ENCODE assay signal across 8 cellular contexts in genomic region chr9:130173462-130173876, GRCh38. TPM values are rescaled to one million over a fixed set of nuclear protein-coding genes. Genes with fewer than 3 reads are reported as not detected.
DNase-seq lines count a peak whose midpoint lies in the region; ATAC-seq and TF ChIP-seq lines count a peak whose summit lies in the region.

No MANE protein-coding gene starts in this region.

- H3K27me3 Mint-ChIP-seq in activated B cell treated with CpG ODN at 0.5 μM for 24 hours: peaks cover 34% of the 10 kb centered on the region
- H3K27me3 Mint-ChIP-seq in glutamatergic neuron (ENCODE audit: unreplicated experiment): peaks cover 17% of the 10 kb centered on the region

- CTCF ChIA-PET in activated B cell treated with CpG ODN at 0.5 μM for 24 hours (lab: Charles Lee): no interaction called here

- H3K36me3 Mint-ChIP-seq in activated B cell treated with CpG ODN at 0.5 μM for 24 hours (ENCODE audit: low read depth): no peaks in the 10 kb centered on the region
- H3K36me3 Mint-ChIP-seq in glutamatergic neuron (ENCODE audit: unreplicated experiment): no peaks in the 10 kb centered on the region

- H3K27ac Mint-ChIP-seq in activated B cell treated with CpG ODN at 0.5 μM for 24 hours (no peak overlapping the region), glutamatergic neuron (ENCODE audit: unreplicated experiment) (peak overlapping the region; percentile 96)

- no peaks in the 10 kb centered on the region for H3K9me3 ChIP-seq in gastrocnemius medialis

- ATAC-seq in activated B cell treated with CpG ODN at 0.5 μM for 24 hours (ENCODE audit: low read depth) (no peak), gastrocnemius medialis (no peak), GM19324 (IDR thresholded peaks at IDR 0.05; ENCODE audit: low FRiP score, unreplicated experiment) (no peak), GM18870 (IDR thresholded peaks at IDR 0.05; ENCODE audit: unreplicated experiment) (no peak)

- H3K9me3 Mint-ChIP-seq in activated B cell treated with CpG ODN at 0.5 μM for 24 hours: no peaks in the 10 kb centered on the region
- H3K9me3 Mint-ChIP-seq in glutamatergic neuron (ENCODE audit: unreplicated experiment): peaks cover 11% of the 10 kb centered on the region

- no peaks in the 10 kb centered on the region for H3K36me3 ChIP-seq in gastrocnemius medialis

- no peak overlapping the region for H3K27ac ChIP-seq in gastrocnemius medialis

- peak overlapping the region in 3 of 4 donors; percentile 36 to 63 (median 41) for H3K4me3 ChIP-seq in gastrocnemius medialis

- TF ChIP-seq CTCF in activated B cell treated with CpG ODN at 0.5 μM for 24 hours (IDR thresholded peaks at IDR 0.05): no peak
- TF ChIP-seq CTCF in glutamatergic neuron (IDR thresholded peaks at IDR 0.05; ENCODE audit: partially characterized antibody, unreplicated experiment): no peak
- TF ChIP-seq CTCF in gastrocnemius medialis (IDR thresholded peaks at IDR 0.05 in 4 of 5, conservative IDR thresholded peaks at IDR 0.05 in 1 of 5): no peak

- peaks cover 4% of the 10 kb centered on the region for H3K4me1 Mint-ChIP-seq in activated B cell treated with CpG ODN at 0.5 μM for 24 hours
- H3K4me1 Mint-ChIP-seq in glutamatergic neuron (ENCODE audit: low read depth, unreplicated experiment): peaks cover 24% of the 10 kb centered on the region

- peaks cover 0 to 8% (median 5%) of the 10 kb centered on the region in 3 donors for H3K27me3 ChIP-seq in gastrocnemius medialis

- peak overlapping the region; percentile 66 for H3K4me3 Mint-ChIP-seq in activated B cell treated with CpG ODN at 0.5 μM for 24 hours
- peak overlapping the region; percentile 93 for H3K4me3 Mint-ChIP-seq in glutamatergic neuron (ENCODE audit: unreplicated experiment)

- DNase-seq in GM03348 (ENCODE audit: low spot score) (peak; percentile 77), activated B cell treated with CpG ODN at 0.5 μM for 24 hours (no peak), glutamatergic neuron (no peak), gastrocnemius medialis (no peak), NCI-H146 (lab: John Stamatoyannopoulos, UW) (no peak), hepatic stellate cell (ENCODE audit: low spot score) (no peak)

- peaks cover 0 to 12% of the 10 kb centered on the region in 2 donors for H3K4me1 ChIP-seq in gastrocnemius medialis

- TF ChIP-seq POLR2A in gastrocnemius medialis (IDR thresholded peaks at IDR 0.05): no peak

- POLR2A ChIA-PET in activated B cell treated with CpG ODN at 0.5 μM for 24 hours (lab: Charles Lee): no interaction called here

- intact Hi-C loops in activated B cell treated with CpG ODN at 0.5 μM for 24 hours (cut with micrococcal nuclease) (loop anchor here (2.0 kb wide), 1 partner anchor 67 kb away; no protein-coding TSS in a partner anchor), gastrocnemius medialis (cut with DNase I; ENCODE audit: low total_unique reads) (loop anchor here (5.0 kb wide), 1 partner anchor 66 kb away; no protein-coding TSS in a partner anchor)

- in situ Hi-C loops in gastrocnemius medialis (cut with MboI; ENCODE audit: low sequenced_read_pairs in 4 of 4): no loop called here

RNA-seq across cellular contexts. Expression of gene NCS1, which starts 1.3 kb away (rescaled TPM):
- total RNA-seq in activated B cell treated with CpG ODN at 0.5 μM for 24 hours (0.24 and 0.59 TPM in 2 replicates), glutamatergic neuron (ENCODE audit: unreplicated experiment) (312 TPM), gastrocnemius medialis (1 to 10 TPM; 2.1 to 4.6 (median 2.5) TPM)

Comparison
In these comparisons a context has a peak if more than half of its experiments do, and no peak if none do; other contexts are left out.
1. RNA of gene NCS1, which starts 1.3 kb away (total RNA-seq): 312 TPM in glutamatergic neuron (single experiment); 2.1 to 4.6 TPM in gastrocnemius medialis and 0.24 to 0.59 TPM in activated B cell treated with CpG ODN at 0.5 μM for 24 hours; every median in the first group is over 10 times any median in the second.